In the genomic region with DNA sequence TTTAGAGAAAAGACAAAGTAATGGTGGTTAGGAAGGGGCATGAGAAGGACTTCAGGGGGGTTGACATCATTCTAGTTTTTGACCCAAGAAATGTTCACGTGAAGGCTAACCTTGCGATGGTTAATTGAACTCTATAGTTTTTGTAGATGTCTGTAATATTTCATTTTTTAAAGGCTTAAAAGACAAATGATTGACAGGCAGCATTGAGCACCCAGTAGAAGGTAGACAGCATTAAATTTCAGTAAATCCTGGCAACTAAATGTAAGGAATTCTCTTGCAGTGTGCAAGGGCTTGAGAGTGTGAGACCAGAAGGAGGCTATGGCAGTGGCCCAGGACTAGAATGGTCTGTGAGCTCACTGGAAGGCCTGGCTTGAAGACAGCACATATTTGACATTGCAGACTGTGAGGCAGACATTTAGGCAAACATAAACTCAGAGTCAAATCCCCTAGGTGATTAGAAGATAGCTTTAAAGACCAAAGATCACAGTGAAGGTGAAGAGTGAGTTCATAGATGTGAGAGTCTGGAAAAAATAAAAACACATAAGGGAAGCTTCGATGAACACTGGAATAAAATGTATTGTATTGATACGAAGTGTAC, we compare ENCODE assay signal across 17 cellular contexts.
A peak's percentile ranks its signal among the peaks of the same experiment; 100 is the strongest.
DNase-seq lines count a peak whose midpoint lies in the region; ATAC-seq and TF ChIP-seq lines count a peak whose summit lies in the region.
"Had no signal": no experiment of that assay in that cellular context is flagged by ENCODE, and none has a peak within 500 bp of the region (broad histone marks: within the 10 kb centered on the region; RNA-seq: fewer than 3 reads in every experiment).

No MANE protein-coding gene starts in this region.

- no peaks in the 10 kb centered on the region for H4K20me1 ChIP-seq in IMR-90 (ENCODE audit: insufficient read depth, low read length)

- H3K27ac Mint-ChIP-seq in stimulated activated effector memory CD8-positive, alpha-beta T cell treated with anti-CD3 and anti-CD28 coated beads, Interleukin-12 subunit alpha, Interleukin-12 subunit beta, amount 100 ng/mL, for 72 hours: no peak overlapping the region
- H3K27ac Mint-ChIP-seq: activated T-helper 1 cell treated with anti-CD3 and anti-CD28 coated beads, Interleukin-12 subunit alpha, Interleukin-12 subunit beta, Interleukin-2, Interleukin-4 antibody, amounts not matched to agents 30 ng/mL and 10 ng/mL and 1 ng/mL, durations not matched to agents 14 hours and 24 hours and 36 hours; CD8-positive, alpha-beta T cell; dendritic cell treated with granulocyte-macrophage colony-stimulating factor and Interleukin-4, amounts not matched to agents 40 ng/mL and 50 ng/mL, for 4 days; H9 had no signal

- no peaks in the 10 kb centered on the region for H3K9me3 Mint-ChIP-seq in stimulated activated effector memory CD8-positive, alpha-beta T cell treated with anti-CD3 and anti-CD28 coated beads, Interleukin-12 subunit alpha, Interleukin-12 subunit beta, amount 100 ng/mL, for 72 hours
- H3K9me3 Mint-ChIP-seq: activated T-helper 1 cell treated with anti-CD3 and anti-CD28 coated beads, Interleukin-12 subunit alpha, Interleukin-12 subunit beta, Interleukin-2, Interleukin-4 antibody, amounts not matched to agents 30 ng/mL and 10 ng/mL and 1 ng/mL, durations not matched to agents 14 hours and 24 hours and 36 hours; CD8-positive, alpha-beta T cell; dendritic cell treated with granulocyte-macrophage colony-stimulating factor and Interleukin-4, amounts not matched to agents 40 ng/mL and 50 ng/mL, for 4 days; naive thymus-derived CD8-positive, alpha-beta T cell had no signal

- ATAC-seq in IMR-90 (ENCODE audit: low read depth): peak; percentile 74
- ATAC-seq in upper lobe of right lung: peak; percentile 67
- ATAC-seq in stimulated activated effector memory CD8-positive, alpha-beta T cell treated with anti-CD3 and anti-CD28 coated beads, Interleukin-12 subunit alpha, Interleukin-12 subunit beta, amount 100 ng/mL, for 72 hours: no peak
- ATAC-seq in HG02970 (IDR thresholded peaks at IDR 0.05; ENCODE audit: low FRiP score, unreplicated experiment): no peak
- ATAC-seq: CD8-positive, alpha-beta T cell; naive thymus-derived CD8-positive, alpha-beta T cell; Panc1 had no signal

- no peak overlapping the region for H4K91ac ChIP-seq in IMR-90 (ENCODE audit: insufficient read depth, low read depth, low read length)

- H3K27me3 ChIP-seq in IMR-90 (ENCODE audit: control insufficient read depth, insufficient read depth, low read length) (peaks cover 5% of the 10 kb centered on the region), upper lobe of right lung (no peaks in the 10 kb centered on the region)
- H3K27me3 ChIP-seq: testis had no signal

- H3K4me2 ChIP-seq in IMR-90 (ENCODE audit: low read depth, low read length): no peak overlapping the region

- H2BK15ac ChIP-seq in IMR-90 (ENCODE audit: low read depth, low read length): no peak overlapping the region

- H3K36me3 ChIP-seq in IMR-90 (ENCODE audit: control insufficient read depth, insufficient read depth, low read length) (no peaks in the 10 kb centered on the region), upper lobe of right lung (no peaks in the 10 kb centered on the region)

- H3K9me1 ChIP-seq in IMR-90 (ENCODE audit: insufficient read depth, low read length): no peaks in the 10 kb centered on the region

- WGBS in IMR-90 (ENCODE audit: extremely low coverage in 2 of 2, insufficient read length in 1 of 2), 2 experiments: no CpG with 5 or more reads among the region's 4 CpGs

- no peaks in the 10 kb centered on the region for H3K4me1 ChIP-seq in IMR-90 (ENCODE audit: control insufficient read depth, insufficient read depth, low read length)
- no peaks in the 10 kb centered on the region for H3K4me1 ChIP-seq in upper lobe of right lung
- H3K4me1 ChIP-seq: testis had no signal

- no peak overlapping the region for H3K23ac ChIP-seq in IMR-90 (ENCODE audit: low read depth, low read length)

- no peaks in the 10 kb centered on the region for H3K4me1 Mint-ChIP-seq in stimulated activated effector memory CD8-positive, alpha-beta T cell treated with anti-CD3 and anti-CD28 coated beads, Interleukin-12 subunit alpha, Interleukin-12 subunit beta, amount 100 ng/mL, for 72 hours

- DNase-seq in IMR-90 (peak; percentile 75), choroid plexus epithelial cell (ENCODE audit: low read depth) (peak; percentile 88), iris pigment epithelial cell (ENCODE audit: low read depth) (peak; percentile 87), upper lobe of right lung (no peak)
- DNase-seq in stimulated activated effector memory CD8-positive, alpha-beta T cell treated with anti-CD3 and anti-CD28 coated beads, Interleukin-12 subunit alpha, Interleukin-12 subunit beta, amount 100 ng/mL, for 72 hours (ENCODE audit: low spot score in 2 of 2): no peak
- DNase-seq in activated CD8-positive, alpha-beta memory T cell treated with anti-CD3 and anti-CD28 coated beads for 24 hours: no peak
- DNase-seq: activated CD4-positive, alpha-beta T cell treated with anti-CD3 and anti-CD28 coated beads, Interleukin-2, amount 50 U/mL, for 48 hours; H9; naive thymus-derived CD8-positive, alpha-beta T cell; NCI-H1092; NCI-H748 treated with DMSO at 0.1 percent for 48 hours; testis had no signal

- H3K9me3 ChIP-seq in IMR-90 (ENCODE audit: control insufficient read depth, insufficient read depth, low read length) (no peaks in the 10 kb centered on the region), upper lobe of right lung (no peaks in the 10 kb centered on the region)
- H3K9me3 ChIP-seq: testis had no signal

- no peaks in the 10 kb centered on the region for H3K79me1 ChIP-seq in IMR-90 (ENCODE audit: low read depth in 1 of 2, low read length in 2 of 2)

- no peak overlapping the region for H2BK20ac ChIP-seq in IMR-90 (ENCODE audit: low read depth, low read length)

- H3K18ac ChIP-seq in IMR-90 (ENCODE audit: low read depth, low read length): no peak overlapping the region

- in situ Hi-C loops in IMR-90 (cut with MboI; ENCODE audit: low sequenced_read_pairs): loop anchor here (10.0 kb wide), 1 partner anchor 63 kb away; no protein-coding TSS in a partner anchor

- intact Hi-C loops in IMR-90 (cut with micrococcal nuclease): no loop called here
- intact Hi-C loops in upper lobe of right lung (cut with DNase I): no loop called here

- CTCF ChIA-PET in IMR-90 (lab: Yijun Ruan, JAX): interaction anchor here (0.6 kb wide), 1 partner anchor 11 kb away, joined by 6 read pairs; no protein-coding TSS in a partner anchor

- no peak overlapping the region for H2AK5ac ChIP-seq in IMR-90 (ENCODE audit: low read depth, low read length)

- no peak overlapping the region for H4K5ac ChIP-seq in IMR-90 (ENCODE audit: low read depth, low read length)

- no peak for TF ChIP-seq RAD21 in IMR-90 (IDR thresholded peaks at IDR 0.05; ENCODE audit: low read length)

- BruUV-seq in IMR-90 (replicated peaks; lab: Mats Ljungman, UMichigan): no TSS peak

- H3K4me3 ChIP-seq in IMR-90 (ENCODE audit: insufficient read depth, low read depth, low read length) (no peak overlapping the region), choroid plexus epithelial cell (ENCODE audit: low read depth, low read length) (no peak overlapping the region), upper lobe of right lung (no peak overlapping the region)
- H3K4me3 ChIP-seq: testis had no signal

- POLR2A ChIA-PET in IMR-90 (lab: Charles Lee; ENCODE audit: unreplicated experiment): no interaction called here

- TF ChIP-seq POLR2A in IMR-90 (IDR thresholded peaks at IDR 0.05; ENCODE audit: low read depth, low read length): no peak

- H4K8ac ChIP-seq in IMR-90 (ENCODE audit: low read depth in 2 of 2, low read length in 2 of 2): no peak overlapping the region

- H2BK5ac ChIP-seq in IMR-90 (ENCODE audit: low read depth, low read length, poor library complexity, severe bottlenecking): no peak overlapping the region

- no peak overlapping the region for H2AFZ ChIP-seq in IMR-90 (replicated peaks; ENCODE audit: low read length, poor library complexity)

- no peak overlapping the region for H3K9ac ChIP-seq in IMR-90 (ENCODE audit: low read depth, low read length)

- no peak overlapping the region for H3K56ac ChIP-seq in IMR-90 (ENCODE audit: extremely low read depth, insufficient read depth, low read length)

- no peak overlapping the region for H2BK120ac ChIP-seq in IMR-90 (ENCODE audit: low read depth, low read length)

- no peak overlapping the region for H3K4ac ChIP-seq in IMR-90 (ENCODE audit: low read depth, low read length)

- no peak overlapping the region for H3K4me3 Mint-ChIP-seq in stimulated activated effector memory CD8-positive, alpha-beta T cell treated with anti-CD3 and anti-CD28 coated beads, Interleukin-12 subunit alpha, Interleukin-12 subunit beta, amount 100 ng/mL, for 72 hours
- H3K4me3 Mint-ChIP-seq: activated T-helper 1 cell treated with anti-CD3 and anti-CD28 coated beads, Interleukin-12 subunit alpha, Interleukin-12 subunit beta, Interleukin-2, Interleukin-4 antibody, amounts not matched to agents 30 ng/mL and 10 ng/mL and 1 ng/mL, durations not matched to agents 14 hours and 24 hours and 36 hours; CD8-positive, alpha-beta T cell; dendritic cell treated with granulocyte-macrophage colony-stimulating factor and Interleukin-4, amounts not matched to agents 40 ng/mL and 50 ng/mL, for 4 days; H9; naive thymus-derived CD8-positive, alpha-beta T cell had no signal

- no peak overlapping the region for H3K14ac ChIP-seq in IMR-90 (replicated peaks; ENCODE audit: low read depth, low read length)

- no peaks in the 10 kb centered on the region for H3K36me3 Mint-ChIP-seq in stimulated activated effector memory CD8-positive, alpha-beta T cell treated with anti-CD3 and anti-CD28 coated beads, Interleukin-12 subunit alpha, Interleukin-12 subunit beta, amount 100 ng/mL, for 72 hours
- H3K36me3 Mint-ChIP-seq: CD8-positive, alpha-beta T cell; naive thymus-derived CD8-positive, alpha-beta T cell had no signal

- no peak for TF ChIP-seq CTCF in IMR-90 (conservative IDR thresholded peaks at IDR 0.05; ENCODE audit: low read depth, low read length)
- no peak for TF ChIP-seq CTCF in choroid plexus epithelial cell (conservative IDR thresholded peaks at IDR 0.05; ENCODE audit: low read depth, low read length)
- no peak for TF ChIP-seq CTCF in upper lobe of right lung (IDR thresholded peaks at IDR 0.05)

- dilution Hi-C loops in IMR-90 (cut with HindIII; ENCODE audit: low sequenced_read_pairs, unreplicated experiment): no loop called here

- H3K27ac ChIP-seq in IMR-90 (ENCODE audit: insufficient read depth, low read length) (no peak overlapping the region), upper lobe of right lung (no peak overlapping the region)
- H3K27ac ChIP-seq: testis had no signal

- no peak overlapping the region for H2AK9ac ChIP-seq in IMR-90 (replicated peaks; ENCODE audit: low read depth, low read length, poor library complexity)

TF ChIP-seq in IMR-90, 13 proteins besides CTCF, POLR2A, EP300 and RAD21 (continues in another document):
- TF ChIP-seq RCOR1 (IDR thresholded peaks at IDR 0.05; ENCODE audit: insufficient replicate concordance, low read length) (no peak), MAFK (IDR thresholded peaks at IDR 0.05; ENCODE audit: low read depth, low read length) (no peak), SMC3 (IDR thresholded peaks at IDR 0.05; ENCODE audit: low read depth, low read length) (no peak), FOS (IDR thresholded peaks at IDR 0.05; ENCODE audit: low read depth, low read length) (no peak), BHLHE40 (IDR thresholded peaks at IDR 0.05; ENCODE audit: low read depth, low read length) (no peak), CHD1 (IDR thresholded peaks at IDR 0.05; ENCODE audit: low read depth, low read length) (no peak)

Comparison
In these comparisons a context has a peak if more than half of its experiments do, and no peak if none do; other contexts are left out.
1. ATAC-seq: peak in IMR-90 (single experiment) and upper lobe of right lung (single experiment); none in stimulated activated effector memory CD8-positive, alpha-beta T cell treated with anti-CD3 and anti-CD28 coated beads, Interleukin-12 subunit alpha, Interleukin-12 subunit beta, amount 100 ng/mL, for 72 hours (single experiment) and HG02970 (single experiment).
2. DNase-seq: peak in IMR-90 (single experiment), choroid plexus epithelial cell (single experiment) and iris pigment epithelial cell (single experiment); none in upper lobe of right lung (single experiment), stimulated activated effector memory CD8-positive, alpha-beta T cell treated with anti-CD3 and anti-CD28 coated beads, Interleukin-12 subunit alpha, Interleukin-12 subunit beta, amount 100 ng/mL, for 72 hours (0 of 2) and activated CD8-positive, alpha-beta memory T cell treated with anti-CD3 and anti-CD28 coated beads for 24 hours (single experiment).